In the genomic region with DNA sequence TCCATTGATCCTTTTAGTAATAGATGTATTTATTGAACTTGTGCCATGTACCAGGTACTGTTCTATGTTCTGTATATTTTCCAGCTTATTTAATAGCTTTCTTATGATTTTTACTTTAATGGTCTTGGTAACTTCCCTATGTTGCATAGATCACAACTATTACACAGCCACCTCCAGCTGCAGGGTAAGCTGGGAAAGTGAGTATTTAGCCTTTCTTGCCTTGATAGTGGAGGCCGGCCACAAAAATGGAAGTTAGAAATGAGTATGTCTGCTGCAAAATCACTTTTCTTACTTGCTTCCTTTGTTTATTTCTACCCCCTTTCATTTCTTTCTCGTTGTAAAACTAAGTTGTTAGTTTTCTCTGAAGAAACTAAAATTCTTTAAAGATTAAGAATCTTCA, we compare ENCODE assay signal across 14 cellular contexts. TPM values are rescaled to one million over a fixed set of nuclear protein-coding genes. Genes with fewer than 3 reads are reported as not detected.
DNase-seq lines count a peak whose midpoint lies in the region; ATAC-seq, FAIRE-seq and TF ChIP-seq lines count a peak whose summit lies in the region.
"Had no signal": no experiment of that assay in that cellular context is flagged by ENCODE, and none has a peak within 500 bp of the region (broad histone marks: within the 10 kb centered on the region; RNA-seq: fewer than 3 reads in every experiment).

No MANE protein-coding gene starts in this region.

- H3K4me3 ChIP-seq in astrocyte of the spinal cord (ENCODE audit: low read depth, low read length) (no peak overlapping the region), foreskin fibroblast (ENCODE audit: low read depth in 1 of 2, low read length in 2 of 2) (no peak overlapping the region), right atrium auricular region (no peak overlapping the region)

- in situ Hi-C loops in astrocyte of the spinal cord (cut with HindIII; ENCODE audit: low sequenced_read_pairs) = no loop called here

- H3K36me3 ChIP-seq in right atrium auricular region = peaks cover 5% of the 10 kb centered on the region

- peak; percentile 9 for ATAC-seq in GM18861 (IDR thresholded peaks at IDR 0.05; ENCODE audit: unreplicated experiment)
- peak; percentile 29 for ATAC-seq in HG03354 (IDR thresholded peaks at IDR 0.05; ENCODE audit: poor library complexity, severe bottlenecking, unreplicated experiment)

- H3K27me3 ChIP-seq in right atrium auricular region = no peaks in the 10 kb centered on the region

- peaks cover 0 to 8% of the 10 kb centered on the region in 2 donors for H3K9me3 ChIP-seq in right atrium auricular region

- TF ChIP-seq POLR2A in erythroblast (IDR thresholded peaks at IDR 0.05; ENCODE audit: low read length) = no peak

- H3K27ac ChIP-seq in right atrium auricular region = no peak overlapping the region

- peaks cover 0 to 38% of the 10 kb centered on the region in 2 donors for H3K4me1 ChIP-seq in right atrium auricular region

- TF ChIP-seq CTCF in astrocyte of the spinal cord (IDR thresholded peaks at IDR 0.05; ENCODE audit: low read depth, low read length) (no peak), foreskin fibroblast (IDR thresholded peaks at IDR 0.05; ENCODE audit: low read depth, low read length) (no peak), right atrium auricular region (IDR thresholded peaks at IDR 0.05) (no peak)

- peak; percentile 54 for DNase-seq in CD1c-positive myeloid dendritic cell (ENCODE audit: extremely low spot score)
- DNase-seq in astrocyte of the spinal cord (ENCODE audit: low read depth, low spot score) = peak; percentile 11
- no peak for DNase-seq in erythroblast (lab: John Stamatoyannopoulos, UW)
- DNase-seq in foreskin fibroblast = no peak
- no peak for DNase-seq in right atrium auricular region (ENCODE audit: low spot score)
- no peak for DNase-seq in urothelium cell line (ENCODE audit: low spot score)
- DNase-seq: activated T-cell treated with anti-CD3 and anti-CD28 coated beads, Interleukin-2, amount 50 U/mL, for 4 hours; endodermal cell; glutamatergic neuron; NCI-H1092 treated with DMSO at 0.1 percent for 48 hours; NCI-H526; stimulated activated CD4-positive, alpha-beta T cell treated with anti-CD3 and anti-CD28 coated beads, Interleukin-4, amount 100 ng/mL, for 1 hour had no signal

- no peak for FAIRE-seq in urothelium cell line (lab: Jason Lieb, UNC)

RNA-seq across cellular contexts. Expression of gene ANKDD1B, which starts 43.1 kb away (rescaled TPM):
- not detected for total RNA-seq in right atrium auricular region

RNA-seq across cellular contexts. Expression of gene POLK, which starts 56.5 kb away (rescaled TPM):
- total RNA-seq in right atrium auricular region = 10 to 100 TPM; 19.1 to 21.1 TPM

RNA-seq across cellular contexts. Expression of gene CERT1, which starts 56.8 kb away (rescaled TPM):
- total RNA-seq in right atrium auricular region = 10 to 100 TPM; 12.3 to 12.6 TPM

Comparison
In these comparisons a context has a peak if more than half of its experiments do, and no peak if none do; other contexts are left out.
1. DNase-seq: peak in CD1c-positive myeloid dendritic cell (single experiment) and astrocyte of the spinal cord (single experiment); none in erythroblast (0 of 2), foreskin fibroblast (0 of 2), right atrium auricular region (single experiment) and urothelium cell line (single experiment).